17 cellular contexts compared by ENCODE assay signal in the genomic region with DNA sequence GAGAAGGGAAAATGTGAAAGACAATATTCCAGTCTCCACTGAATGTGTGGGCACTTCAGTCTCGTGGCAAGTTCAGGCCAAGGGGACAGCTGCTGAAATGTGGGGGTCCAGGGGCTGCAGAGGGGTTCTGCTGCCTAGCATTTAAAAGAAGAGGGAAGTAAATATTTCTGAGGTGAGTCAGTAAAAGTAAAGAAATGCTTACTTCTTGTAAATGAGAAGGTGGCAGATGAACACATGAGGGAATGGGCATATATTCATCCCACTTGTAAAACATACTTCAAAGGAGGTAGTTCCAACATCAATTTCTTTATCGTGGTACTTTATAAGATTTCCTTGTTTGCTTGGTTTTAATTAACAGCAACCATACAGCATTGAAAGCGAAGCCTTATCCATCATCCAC.
A peak's percentile ranks its signal among the peaks of the same experiment; 100 is the strongest.
DNase-seq lines count a peak whose midpoint lies in the region; ATAC-seq, FAIRE-seq and TF ChIP-seq lines count a peak whose summit lies in the region.
"Had no signal": no experiment of that assay in that cellular context is flagged by ENCODE, and none has a peak within 500 bp of the region (broad histone marks: within the 10 kb centered on the region; RNA-seq: fewer than 3 reads in every experiment).

No MANE protein-coding gene starts in this region.

- no peaks in the 10 kb centered on the region for H3K4me1 ChIP-seq in Peyer's patch
- H3K4me1 ChIP-seq: BLaER1 had no signal

- ATAC-seq in T-helper 17 cell (no peak), natural killer cell (no peak), GM19463 (IDR thresholded peaks at IDR 0.05; ENCODE audit: unreplicated experiment) (no peak), GM21619 (IDR thresholded peaks at IDR 0.05; ENCODE audit: unreplicated experiment) (no peak)

- TF ChIP-seq POLR2A in GM12892 (IDR thresholded peaks at IDR 0.05; ENCODE audit: low read depth, low read length) (no peak), Peyer's patch (IDR thresholded peaks at IDR 0.05) (no peak)

- FAIRE-seq in GM12892 (lab: Jason Lieb, UNC), result peak; percentile 40
- FAIRE-seq: A204.1 had no signal

- intact Hi-C loops in activated CD4-positive, alpha-beta memory T cell treated with anti-CD3 and anti-CD28 coated beads for 36 hours (cut with micrococcal nuclease), result no loop called here
- intact Hi-C loops in natural killer cell (cut with micrococcal nuclease), result loop anchor here (10.0 kb wide), 1 partner anchor 407 kb away; no protein-coding TSS in a partner anchor

- H3K9me3 Mint-ChIP-seq in activated CD4-positive, alpha-beta memory T cell treated with anti-CD3 and anti-CD28 coated beads, Interleukin-2, amount 10 ng/mL, durations not matched to agents 7 days and 5 days, result no peaks in the 10 kb centered on the region
- H3K9me3 Mint-ChIP-seq in activated CD4-positive, alpha-beta memory T cell treated with anti-CD3 and anti-CD28 coated beads for 36 hours, result no peaks in the 10 kb centered on the region
- no peaks in the 10 kb centered on the region for H3K9me3 Mint-ChIP-seq in natural killer cell

- H3K27me3 Mint-ChIP-seq in activated CD4-positive, alpha-beta memory T cell treated with anti-CD3 and anti-CD28 coated beads, Interleukin-2, amount 10 ng/mL, durations not matched to agents 7 days and 5 days, result no peaks in the 10 kb centered on the region
- no peaks in the 10 kb centered on the region for H3K27me3 Mint-ChIP-seq in activated CD4-positive, alpha-beta memory T cell treated with anti-CD3 and anti-CD28 coated beads for 36 hours
- no peaks in the 10 kb centered on the region for H3K27me3 Mint-ChIP-seq in T-helper 17 cell
- H3K27me3 Mint-ChIP-seq in natural killer cell (ENCODE audit: low read depth in 2 of 2), result no peaks in the 10 kb centered on the region

- H3K4me1 Mint-ChIP-seq in activated CD4-positive, alpha-beta memory T cell treated with anti-CD3 and anti-CD28 coated beads, Interleukin-2, amount 10 ng/mL, durations not matched to agents 7 days and 5 days, result peaks cover 37% of the 10 kb centered on the region
- peaks cover 23% of the 10 kb centered on the region for H3K4me1 Mint-ChIP-seq in activated CD4-positive, alpha-beta memory T cell treated with anti-CD3 and anti-CD28 coated beads for 36 hours (ENCODE audit: low read depth)
- H3K4me1 Mint-ChIP-seq in T-helper 17 cell (peaks cover 35% of the 10 kb centered on the region), natural killer cell (peaks cover 46 to 62% of the 10 kb centered on the region in 2 donors)

- no peak overlapping the region for H3K27ac ChIP-seq in Peyer's patch
- H3K27ac ChIP-seq: BLaER1 had no signal

- no peaks in the 10 kb centered on the region for H3K36me3 Mint-ChIP-seq in activated CD4-positive, alpha-beta memory T cell treated with anti-CD3 and anti-CD28 coated beads, Interleukin-2, amount 10 ng/mL, durations not matched to agents 7 days and 5 days (ENCODE audit: low read depth)
- no peaks in the 10 kb centered on the region for H3K36me3 Mint-ChIP-seq in activated CD4-positive, alpha-beta memory T cell treated with anti-CD3 and anti-CD28 coated beads for 36 hours
- H3K36me3 Mint-ChIP-seq in T-helper 17 cell (ENCODE audit: low read depth) (peaks cover 6% of the 10 kb centered on the region), natural killer cell (no peaks in the 10 kb centered on the region)

- no peak for TF ChIP-seq CTCF in natural killer cell (IDR thresholded peaks at IDR 0.05)
- no peak for TF ChIP-seq CTCF in Peyer's patch (IDR thresholded peaks at IDR 0.05)

- H3K27me3 ChIP-seq in Peyer's patch, result no peaks in the 10 kb centered on the region
- H3K27me3 ChIP-seq: BLaER1 had no signal

- no peaks in the 10 kb centered on the region for H3K36me3 ChIP-seq in Peyer's patch
- H3K36me3 ChIP-seq: BLaER1 had no signal

- peak overlapping the region; percentile 66 for H3K27ac Mint-ChIP-seq in activated CD4-positive, alpha-beta memory T cell treated with anti-CD3 and anti-CD28 coated beads, Interleukin-2, amount 10 ng/mL, durations not matched to agents 7 days and 5 days
- H3K27ac Mint-ChIP-seq in activated CD4-positive, alpha-beta memory T cell treated with anti-CD3 and anti-CD28 coated beads for 36 hours, result no peak overlapping the region
- peak overlapping the region; percentile 91 for H3K27ac Mint-ChIP-seq in T-helper 17 cell
- peak overlapping the region; percentile 52 to 79 for H3K27ac Mint-ChIP-seq in natural killer cell

- H3K4me3 ChIP-seq in Peyer's patch, result no peak overlapping the region
- H3K4me3 ChIP-seq: BLaER1 had no signal

- H3K9me3 ChIP-seq in T-helper 17 cell (ENCODE audit: control insufficient read depth, low read length, poor library complexity, severe bottlenecking), result no peaks in the 10 kb centered on the region
- H3K9me3 ChIP-seq in Peyer's patch, result no peaks in the 10 kb centered on the region
- H3K9me3 ChIP-seq: BLaER1 had no signal

- no peak for DNase-seq in activated CD4-positive, alpha-beta memory T cell treated with anti-CD3 and anti-CD28 coated beads, Interleukin-2, amount 10 ng/mL, durations not matched to agents 7 days and 5 days
- no peak for DNase-seq in activated CD4-positive, alpha-beta memory T cell treated with anti-CD3 and anti-CD28 coated beads for 36 hours
- DNase-seq in GM12892 (ENCODE audit: insufficient read length) (no peak), T-helper 17 cell (no peak), natural killer cell (no peak), Peyer's patch (no peak)
- DNase-seq: DMS 273 treated with DMSO at 0.1 percent for 48 hours, IMR-90, NCI-H1105, NCI-H1694, NCI-H226, NCI-H524 treated with DMSO at 0.1 percent for 48 hours, SHP77 treated with DMSO at 0.1 percent for 48 hours had no signal

- CTCF ChIA-PET in activated CD4-positive, alpha-beta memory T cell treated with anti-CD3 and anti-CD28 coated beads, Interleukin-2, amount 10 ng/mL, durations not matched to agents 7 days and 5 days (lab: Charles Lee), result interaction anchor here (0.9 to 1.0 kb wide), 2 partner anchors 90 to 170 kb away, joined by 4 read pairs; no protein-coding TSS in a partner anchor
- CTCF ChIA-PET in activated CD4-positive, alpha-beta memory T cell treated with anti-CD3 and anti-CD28 coated beads for 36 hours (lab: Charles Lee), result no interaction called here

- POLR2A ChIA-PET in activated CD4-positive, alpha-beta memory T cell treated with anti-CD3 and anti-CD28 coated beads, Interleukin-2, amount 10 ng/mL, durations not matched to agents 7 days and 5 days (lab: Charles Lee), result interaction anchor here (0.7 kb wide), 1 partner anchor 90 kb away, joined by 3 read pairs; no protein-coding TSS in a partner anchor
- POLR2A ChIA-PET in activated CD4-positive, alpha-beta memory T cell treated with anti-CD3 and anti-CD28 coated beads for 36 hours (lab: Charles Lee), result interaction anchor here (1.2 kb wide), 1 partner anchor 23 kb away, joined by 4 read pairs; no protein-coding TSS in a partner anchor

- no peak overlapping the region for H3K4me3 Mint-ChIP-seq in activated CD4-positive, alpha-beta memory T cell treated with anti-CD3 and anti-CD28 coated beads, Interleukin-2, amount 10 ng/mL, durations not matched to agents 7 days and 5 days
- H3K4me3 Mint-ChIP-seq in activated CD4-positive, alpha-beta memory T cell treated with anti-CD3 and anti-CD28 coated beads for 36 hours, result no peak overlapping the region
- no peak overlapping the region for H3K4me3 Mint-ChIP-seq in T-helper 17 cell
- H3K4me3 Mint-ChIP-seq in natural killer cell, result peak overlapping the region; percentile 21
